Comparison of ENCODE assay signal across 24 cellular contexts in the genomic region with DNA sequence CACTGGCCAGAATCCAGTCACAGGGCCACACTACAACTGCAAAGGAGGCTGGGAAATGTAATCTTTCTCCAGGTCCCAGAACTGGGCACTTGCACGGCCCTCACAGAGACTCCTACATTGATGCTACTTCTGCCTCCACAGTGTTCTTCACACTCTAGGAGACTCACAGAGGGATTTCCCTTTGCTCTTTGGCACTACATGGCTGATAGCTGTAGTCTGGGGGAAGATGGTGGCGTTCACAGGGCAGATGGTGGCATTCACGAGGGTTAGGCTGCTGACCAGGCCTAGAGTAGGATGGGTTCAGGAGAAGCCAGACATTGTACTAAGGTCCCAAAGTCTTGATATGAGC.
"Had no signal": no experiment of that assay in that cellular context is flagged by ENCODE, and none has a peak within 500 bp of the region (broad histone marks: within the 10 kb centered on the region; RNA-seq: fewer than 3 reads in every experiment).

No MANE protein-coding gene starts in this region.

- H3K4me1 ChIP-seq: esophagus squamous epithelium, parathyroid adenoma, psoas muscle had no signal

- DNase-seq: activated CD4-positive, alpha-beta memory T cell treated with anti-CD3 and anti-CD28 coated beads, Interleukin-2, amount 10 ng/mL, durations not matched to agents 7 days and 5 days; activated CD4-positive, alpha-beta T cell treated with anti-CD3 and anti-CD28 coated beads for 1 hour; activated CD4-positive, alpha-beta T cell treated with anti-CD3 and anti-CD28 coated beads, Interleukin-2, amount 10 ng/mL, durations not matched to agents 7 days and 5 days; activated CD8-positive, alpha-beta memory T cell treated with anti-CD3 and anti-CD28 coated beads, Interleukin-2, amount 50 U/mL, for 48 hours; activated gamma-delta T cell; activated naive CD4-positive, alpha-beta T cell treated with anti-CD3 and anti-CD28 coated beads, Interleukin-2, amount 50 U/mL, for 16 hours; activated naive CD8-positive, alpha-beta T cell treated with anti-CD3 and anti-CD28 coated beads, Interleukin-2, amount 50 U/mL, for 24 hours; activated T-cell treated with anti-CD3 and anti-CD28 coated beads, Interleukin-2, amount 50 U/mL, for 24 hours; amygdala; dermis blood vessel endothelial cell; effector CD4-positive, alpha-beta T cell; esophagus squamous epithelium; foreskin melanocyte; left ventricle myocardium inferior; naive B cell; nephron progenitor cell; psoas muscle; spleen; stimulated activated CD4-positive, alpha-beta T cell treated with anti-CD3 and anti-CD28 coated beads, Interleukin-2, amount 100 ng/mL, for 48 hours; stimulated activated naive CD8-positive, alpha-beta T cell treated with anti-CD3 and anti-CD28 coated beads, Interleukin-15, Interleukin-2, amounts not matched to agents 100 U/mL and 50 U/mL, for 24 hours; SW 1271; T1000; upper lobe of right lung had no signal

- H3K27me3 ChIP-seq: esophagus squamous epithelium, upper lobe of right lung had no signal

- H3K9me3 ChIP-seq: esophagus squamous epithelium, left ventricle myocardium inferior, psoas muscle, spleen, upper lobe of right lung had no signal

- H2AFZ ChIP-seq: parathyroid adenoma had no signal

- ATAC-seq: activated naive CD8-positive, alpha-beta T cell treated with anti-CD3 and anti-CD28 coated beads, Interleukin-2, amount 50 U/mL, for 24 hours; psoas muscle; stimulated activated naive CD8-positive, alpha-beta T cell treated with anti-CD3 and anti-CD28 coated beads, Interleukin-15, Interleukin-2, amounts not matched to agents 100 U/mL and 50 U/mL, for 24 hours; upper lobe of right lung had no signal

- H3K9ac ChIP-seq: parathyroid adenoma had no signal

- H3K27ac ChIP-seq: esophagus squamous epithelium, left ventricle myocardium inferior, parathyroid adenoma, psoas muscle, spleen, upper lobe of right lung had no signal

- H3K4me3 ChIP-seq: esophagus squamous epithelium, left ventricle myocardium inferior, psoas muscle, spleen, upper lobe of right lung had no signal

- H3K79me2 ChIP-seq: parathyroid adenoma had no signal

- H3K36me3 ChIP-seq: esophagus squamous epithelium, left ventricle myocardium inferior, spleen, upper lobe of right lung had no signal
